8 cellular contexts compared by ENCODE assay signal in the genomic region with DNA sequence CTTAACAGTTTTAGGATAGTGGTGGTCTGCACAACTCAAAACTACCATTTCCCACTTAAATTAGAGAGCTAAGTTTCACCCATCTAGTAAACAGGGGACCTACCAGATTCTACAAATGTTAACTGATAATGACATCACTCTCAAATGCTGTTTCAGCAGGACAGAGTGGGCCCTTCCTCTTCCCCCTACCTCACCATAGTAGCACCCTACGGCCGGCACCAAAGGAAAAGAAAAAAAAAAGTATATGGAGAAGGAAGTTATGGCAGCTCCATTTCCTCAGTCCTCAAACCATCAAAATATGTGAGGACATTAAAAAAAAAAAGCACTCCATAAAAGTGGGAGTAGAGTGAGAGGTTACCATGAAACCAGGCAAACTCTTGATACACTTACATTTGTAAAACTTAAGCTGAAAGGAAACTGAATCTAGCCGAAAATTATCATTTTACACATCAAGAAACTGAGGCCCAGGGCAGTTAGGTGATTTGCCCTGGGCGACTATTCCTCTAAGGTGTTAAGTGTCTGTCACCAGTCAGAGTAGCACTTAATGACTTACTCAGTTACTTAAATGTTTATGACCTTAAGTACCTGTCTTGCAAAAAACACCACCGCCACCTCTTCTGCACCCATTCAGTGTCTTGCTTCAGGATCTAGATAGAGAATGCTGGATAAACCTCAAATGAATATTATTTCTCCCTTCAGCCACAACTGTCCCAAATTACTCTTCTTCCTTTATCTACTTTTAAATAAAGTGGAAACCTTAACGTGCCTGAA. TPM values are rescaled to one million over a fixed set of nuclear protein-coding genes. Genes with fewer than 3 reads are reported as not detected.
DNase-seq lines count a peak whose midpoint lies in the region; ATAC-seq and TF ChIP-seq lines count a peak whose summit lies in the region.

No MANE protein-coding gene starts in this region.

- no peak overlapping the region for H3K4ac ChIP-seq in neuronal stem cell (ENCODE audit: low read length)

- H2AK5ac ChIP-seq in neuronal stem cell (ENCODE audit: low read depth, low read length), result no peak overlapping the region

- POLR2A ChIA-PET in SK-N-SH (lab: Yijun Ruan, JAX), result interaction anchor here (1.1 kb wide), 1 partner anchor 11 kb away, joined by 4 read pairs; no protein-coding TSS in a partner anchor
- POLR2A ChIA-PET in PC-3 (lab: Charles Lee; ENCODE audit: unreplicated experiment), result interaction anchor here (0.6 to 0.9 kb wide), 2 partner anchors 43 to 594 kb away, joined by 5 to 8 read pairs; no protein-coding TSS in a partner anchor

- DNase-seq in SK-N-SH (peak; percentile 18), PC-3 (peak; percentile 22), endodermal cell (no peak), neuronal stem cell (ENCODE audit: low spot score) (no peak), sciatic nerve (ENCODE audit: low spot score) (no peak), COR-L47 (lab: John Stamatoyannopoulos, UW) (no peak)
- DNase-seq in effector CD8-positive, alpha-beta T cell (lab: John Stamatoyannopoulos, UW), result no peak

- H3K79me1 ChIP-seq in neuronal stem cell (ENCODE audit: low read depth, low read length), result peaks cover 7% of the 10 kb centered on the region

- no peak overlapping the region for H2BK120ac ChIP-seq in neuronal stem cell (ENCODE audit: low read depth, low read length)

- peaks cover 9 to 17% of the 10 kb centered on the region in 2 experiments; a peak in 3 of 4 replicates for H3K4me1 ChIP-seq in SK-N-SH (ENCODE audit: control insufficient read depth in 1 of 2, insufficient read depth in 2 of 2, low read depth in 1 of 2, low read length in 1 of 2)
- H3K4me1 ChIP-seq in PC-3 (ENCODE audit: insufficient read depth, low read length), result peaks cover 18% of the 10 kb centered on the region
- H3K4me1 ChIP-seq in endodermal cell (ENCODE audit: control insufficient read depth, insufficient read depth, low read length), result peaks cover 11% of the 10 kb centered on the region
- peaks cover 3 to 8% of the 10 kb centered on the region in 2 donors for H3K4me1 ChIP-seq in neuronal stem cell (ENCODE audit: control insufficient read depth in 2 of 2, insufficient read depth in 1 of 2, low read depth in 1 of 2, low read length in 2 of 2)

- H3K36me3 Mint-ChIP-seq in endodermal cell (ENCODE audit: low read depth), result peaks cover 12% of the 10 kb centered on the region

- H3K9me3 Mint-ChIP-seq in endodermal cell, result peaks cover 5% of the 10 kb centered on the region

- H3K27ac ChIP-seq in SK-N-SH (ENCODE audit: low read depth in 2 of 2, low read length in 1 of 2) (peak overlapping the region in 1 of 2 experiments; percentile 98; a peak in 1 of 4 replicates), PC-3 (ENCODE audit: low read length) (no peak overlapping the region), endodermal cell (ENCODE audit: low read depth, low read length) (no peak overlapping the region), neuronal stem cell (replicated peaks; ENCODE audit: low read length) (no peak overlapping the region)

- peaks cover 69% of the 10 kb centered on the region for H4K20me1 ChIP-seq in SK-N-SH (ENCODE audit: insufficient read depth)
- peaks cover 63% of the 10 kb centered on the region for H4K20me1 ChIP-seq in PC-3 (ENCODE audit: low read length)

- H3K9me2 ChIP-seq in SK-N-SH (no peaks in the 10 kb centered on the region), PC-3 (replicated peaks; ENCODE audit: low read length) (no peaks in the 10 kb centered on the region)

- CTCF ChIA-PET in SK-N-SH (lab: Yijun Ruan, JAX) (interaction anchor here (1.2 to 2.2 kb wide), 3 partner anchors 198 to 820 kb away, joined by 4 to 6 read pairs (median 5); a partner anchor contains a TSS), PC-3 (lab: Charles Lee) (interaction anchor here (0.8 kb wide), 1 partner anchor 559 kb away, joined by 3 read pairs; a partner anchor contains a TSS)

- H3K79me2 ChIP-seq in SK-N-SH (ENCODE audit: insufficient read depth), result peaks cover 72% of the 10 kb centered on the region
- peaks cover 76% of the 10 kb centered on the region for H3K79me2 ChIP-seq in PC-3 (ENCODE audit: low read length)

- no peak overlapping the region for H2BK12ac ChIP-seq in neuronal stem cell (ENCODE audit: low read length)

- peaks cover 38% of the 10 kb centered on the region for H3K4me1 Mint-ChIP-seq in endodermal cell

- ATAC-seq in SK-N-SH treated with all-trans-retinoic acid at 6 μM for 48 hours (no peak), PC-3 (no peak), sciatic nerve (no peak)

- no peak overlapping the region for H2AFZ ChIP-seq in SK-N-SH (ENCODE audit: low read depth)
- H2AFZ ChIP-seq in PC-3 (ENCODE audit: low read length), result no peak overlapping the region
- H2AFZ ChIP-seq in neuronal stem cell (ENCODE audit: low read length), result no peak overlapping the region

- intact Hi-C loops in PC-3 (cut with micrococcal nuclease) (loop anchor here (2.0 kb wide), 1 partner anchor 51 kb away; no protein-coding TSS in a partner anchor), sciatic nerve (cut with DNase I) (no loop called here)

- no peak for TF ChIP-seq CTCF in SK-N-SH (IDR thresholded peaks at IDR 0.05)
- TF ChIP-seq CTCF in PC-3 (conservative IDR thresholded peaks at IDR 0.05; ENCODE audit: low read depth, low read length), result no peak
- no peak for TF ChIP-seq CTCF in endodermal cell (conservative IDR thresholded peaks at IDR 0.05)

- H3K36me3 ChIP-seq in SK-N-SH (replicated peaks in 1 of 2; ENCODE audit: control insufficient read depth in 1 of 2, insufficient read depth in 2 of 2, low read length in 1 of 2) (peaks cover 0 to 9% of the 10 kb centered on the region in 2 experiments), PC-3 (ENCODE audit: low read depth, low read length) (no peaks in the 10 kb centered on the region), endodermal cell (ENCODE audit: control insufficient read depth, insufficient read depth, low read length) (peaks cover 8% of the 10 kb centered on the region), neuronal stem cell (replicated peaks in 1 of 2; ENCODE audit: control insufficient read depth in 2 of 2, insufficient read depth in 2 of 2, low read length in 2 of 2) (peaks cover 0 to 22% of the 10 kb centered on the region in 2 donors)

- H3K23ac ChIP-seq in neuronal stem cell (ENCODE audit: low read depth, low read length, poor library complexity), result no peak overlapping the region

- H3K9ac ChIP-seq in SK-N-SH, result peak overlapping the region; percentile 98
- peak overlapping the region; percentile 98 for H3K9ac ChIP-seq in PC-3 (ENCODE audit: low read length)
- peak overlapping the region; percentile 94 for H3K9ac ChIP-seq in endodermal cell (ENCODE audit: extremely low read depth, low read length, poor library complexity, severe bottlenecking)
- H3K9ac ChIP-seq in neuronal stem cell (ENCODE audit: low read depth, low read length, poor library complexity), result no peak overlapping the region

- H4K91ac ChIP-seq in neuronal stem cell (ENCODE audit: low read depth, low read length, poor library complexity), result no peak overlapping the region

- no peak for TF ChIP-seq RAD21 in SK-N-SH (IDR thresholded peaks at IDR 0.05; ENCODE audit: low read length)

- H3K4me2 ChIP-seq in SK-N-SH, result peak overlapping the region; percentile 84
- H3K4me2 ChIP-seq in PC-3 (ENCODE audit: low read length), result peak overlapping the region; percentile 86
- H3K4me2 ChIP-seq in neuronal stem cell (ENCODE audit: insufficient read depth, low read length, poor library complexity, severe bottlenecking), result peak overlapping the region; percentile 69

- H3F3A ChIP-seq in SK-N-SH (replicated peaks; ENCODE audit: insufficient read depth), result peaks cover 19% of the 10 kb centered on the region
- H3F3A ChIP-seq in PC-3 (ENCODE audit: low read length, unreplicated experiment), result no peaks in the 10 kb centered on the region

- TF ChIP-seq EP300 in SK-N-SH (IDR thresholded peaks at IDR 0.05; ENCODE audit: borderline replicate concordance in 1 of 2, low read depth in 1 of 2, low read length in 1 of 2), result no peak

- H2BK5ac ChIP-seq in neuronal stem cell (ENCODE audit: low read length), result no peak overlapping the region

- under 1% methylated on average over 6 of the region's 6 CpGs for WGBS in SK-N-SH (ENCODE audit: low lambda C conversion rate)
- WGBS in endodermal cell (ENCODE audit: insufficient coverage in 1 of 2, insufficient read length in 1 of 2), 2 experiments, result 4 to 8% methylated on average over 2 to 4 of the region's 6 CpGs
- WGBS in neuronal stem cell (ENCODE audit: extremely low coverage in 2 of 2, insufficient read length in 2 of 2, insufficient replicate concordance in 1 of 2), 2 donors, result no CpG with 5 or more reads among the region's 6 CpGs

- no peak overlapping the region for H3K18ac ChIP-seq in neuronal stem cell (ENCODE audit: low read length)

- H3K27me3 ChIP-seq in SK-N-SH (ENCODE audit: insufficient read depth), result no peaks in the 10 kb centered on the region
- H3K27me3 ChIP-seq in PC-3 (ENCODE audit: low read length), result no peaks in the 10 kb centered on the region
- H3K27me3 ChIP-seq in endodermal cell (ENCODE audit: control insufficient read depth, insufficient read depth, low read length, poor library complexity, severe bottlenecking), result no peaks in the 10 kb centered on the region
- no peaks in the 10 kb centered on the region for H3K27me3 ChIP-seq in neuronal stem cell (ENCODE audit: control insufficient read depth in 3 of 3, insufficient read depth in 3 of 3, low read depth in 1 of 3, low read length in 3 of 3)

- H3K27me3 Mint-ChIP-seq in endodermal cell (ENCODE audit: insufficient read depth), result no peaks in the 10 kb centered on the region

- H3K27ac Mint-ChIP-seq in endodermal cell, result peak overlapping the region; percentile 28

- no peak overlapping the region for H4K8ac ChIP-seq in neuronal stem cell (ENCODE audit: low read depth, low read length)

- peak overlapping the region; percentile 82 to 83 for H3K4me3 ChIP-seq in SK-N-SH (ENCODE audit: low read depth in 2 of 2, low read length in 1 of 2)
- H3K4me3 ChIP-seq in PC-3 (ENCODE audit: low read length), result peak overlapping the region; percentile 100
- peak overlapping the region; percentile 100 for H3K4me3 ChIP-seq in endodermal cell (ENCODE audit: low read length)
- H3K4me3 ChIP-seq in neuronal stem cell (ENCODE audit: low read length in 2 of 2), result peak overlapping the region; percentile 69 to 86

- peak overlapping the region; percentile 89 for H3K4me3 Mint-ChIP-seq in endodermal cell

- BruUV-seq in PC-3 (replicated peaks; lab: Mats Ljungman, UMichigan), result no TSS peak

- H3K14ac ChIP-seq in neuronal stem cell (ENCODE audit: low read length), result no peak overlapping the region

- no peak overlapping the region for H2BK15ac ChIP-seq in neuronal stem cell (ENCODE audit: low read length)

- no peaks in the 10 kb centered on the region for H3K9me3 ChIP-seq in SK-N-SH
- H3K9me3 ChIP-seq in PC-3 (ENCODE audit: low read length), result no peaks in the 10 kb centered on the region
- H3K9me3 ChIP-seq in endodermal cell (ENCODE audit: control insufficient read depth, low read length), result peaks cover 5% of the 10 kb centered on the region
- peaks cover 0 to 12% of the 10 kb centered on the region in 2 donors for H3K9me3 ChIP-seq in neuronal stem cell (replicated peaks in 1 of 2; ENCODE audit: control insufficient read depth in 2 of 2, insufficient read depth in 1 of 2, low read depth in 1 of 2, low read length in 2 of 2)

RNA-seq across cellular contexts. Expression of a gene that starts 2.7 kb away (rescaled TPM):
- 2.2 and 2.4 TPM in 2 replicates for polyA plus RNA-seq in SK-N-SH (2012; rRNA removed)
- polyA plus RNA-seq in SK-N-SH (2012; cell fraction: cytosol; rRNA removed), result 3.7 TPM in 2 replicates
- 1.9 and 2.4 TPM in 2 replicates for polyA plus RNA-seq in SK-N-SH (2012; cell fraction: nucleus; rRNA removed)
- total RNA-seq in PC-3 (2014; rRNA removed) (7.9 and 22.2 TPM in 2 replicates), endodermal cell (10 to 100 TPM; 35.1 to 45.7 TPM), sciatic nerve (39.1 TPM)
- 37.2 TPM for polyA plus RNA-seq in endodermal cell (2013, experiment 1 of 2)
- polyA plus RNA-seq in endodermal cell (2013, experiment 2 of 2), result 34.9 TPM
- 24.4 TPM for polyA plus RNA-seq in neuronal stem cell (2013, experiment 1 of 2)
- polyA plus RNA-seq in neuronal stem cell (2013, experiment 2 of 2), result 29.0 TPM

RNA-seq across cellular contexts. Expression of a gene that starts 56.7 kb away (rescaled TPM):
- polyA plus RNA-seq in SK-N-SH (2012; rRNA removed), result 67.5 and 79.8 TPM in 2 replicates
- 61.2 and 68.6 TPM in 2 replicates for polyA plus RNA-seq in SK-N-SH (2012; cell fraction: cytosol; rRNA removed)
- 43.0 and 52.0 TPM in 2 replicates for polyA plus RNA-seq in SK-N-SH (2012; cell fraction: nucleus; rRNA removed)
- total RNA-seq in PC-3 (2014; rRNA removed), result 53.5 and 58.2 TPM in 2 replicates
- total RNA-seq in endodermal cell, result 10 to 100 TPM; 54.9 to 65.1 TPM
- 59.9 TPM for polyA plus RNA-seq in endodermal cell (2013, experiment 1 of 2)
- polyA plus RNA-seq in endodermal cell (2013, experiment 2 of 2), result 51.3 TPM
- polyA plus RNA-seq in neuronal stem cell (2013, experiment 1 of 2), result 41.6 TPM
- polyA plus RNA-seq in neuronal stem cell (2013, experiment 2 of 2), result 42.2 TPM
- total RNA-seq in sciatic nerve, result 26.2 TPM

Comparison
In these comparisons a context has a peak if more than half of its experiments do, and no peak if none do; other contexts are left out.
1. DNase-seq: peak in SK-N-SH (single experiment) and PC-3 (single experiment); none in endodermal cell (single experiment), neuronal stem cell (single experiment), sciatic nerve (single experiment), effector CD8-positive, alpha-beta T cell (single experiment) and COR-L47 (single experiment).
2. Peak in every context shown above with its lines, with median percentiles within 50 percentile points of each other: H3K4me2 ChIP-seq and H3K4me3 ChIP-seq.